9 cellular contexts compared by ENCODE assay signal in the genomic region with DNA sequence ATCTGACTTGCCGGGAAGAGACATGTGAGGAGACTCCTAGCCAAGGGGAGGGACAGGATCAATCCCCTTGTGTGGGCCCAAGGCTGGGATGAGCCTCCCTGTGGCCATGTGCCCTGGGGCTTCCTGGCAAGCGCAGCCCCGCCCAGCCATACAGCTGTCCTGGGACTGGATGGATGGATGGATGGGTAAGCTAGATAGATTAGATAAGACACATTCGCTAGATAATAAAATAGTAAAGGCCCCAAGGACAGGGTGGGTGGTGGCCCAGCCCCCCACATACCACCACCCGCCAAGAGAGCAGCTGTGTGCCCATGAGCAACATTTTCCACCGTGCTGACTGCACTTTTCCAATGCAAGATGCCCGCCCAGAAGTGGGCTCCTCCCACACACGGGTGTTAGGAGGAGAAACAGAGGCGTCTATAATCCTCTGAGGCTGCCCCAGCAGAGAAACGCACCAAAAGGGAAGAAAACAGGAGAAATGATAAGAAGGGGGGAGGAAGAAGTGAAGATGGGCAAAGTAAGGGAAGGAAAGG. TPM values are rescaled to one million over a fixed set of nuclear protein-coding genes. Genes with fewer than 3 reads are reported as not detected.
DNase-seq lines count a peak whose midpoint lies in the region; ATAC-seq lines count a peak whose summit lies in the region.
"Had no signal": no experiment of that assay in that cellular context is flagged by ENCODE, and none has a peak within 500 bp of the region (broad histone marks: within the 10 kb centered on the region; RNA-seq: fewer than 3 reads in every experiment).

No MANE protein-coding gene starts in this region.

- H4K91ac ChIP-seq in mesenchymal stem cell (ENCODE audit: low read length) = peak overlapping the region; percentile 94

- H3K27me3 ChIP-seq in mesenchymal stem cell (ENCODE audit: control insufficient read depth in 1 of 2, insufficient read depth in 1 of 2, low read length in 2 of 2) = no peaks in the 10 kb centered on the region
- H3K27me3 ChIP-seq: cardiac muscle cell had no signal

- DNase-seq in left cardiac atrium (peak; percentile 82), Right ventricle myocardium inferior (ENCODE audit: missing footprints) (no peak), mesenchymal stem cell (peak; percentile 80), left lobe of liver (ENCODE audit: low spot score) (no peak)
- no peak for DNase-seq in activated naive CD8-positive, alpha-beta T cell treated with anti-CD3 and anti-CD28 coated beads, Interleukin-2, amount 10 ng/mL, durations not matched to agents 7 days and 5 days
- peak; percentile 91 for DNase-seq in stimulated activated CD8-positive, alpha-beta memory T cell treated with anti-CD3 and anti-CD28 coated beads, Interleukin-4, amount 100 ng/mL, for 48 hours

- peak in 1 of 2 donors; percentile 17 for ATAC-seq in left cardiac atrium
- ATAC-seq in Right ventricle myocardium inferior = no peak
- ATAC-seq in activated naive CD8-positive, alpha-beta T cell treated with anti-CD3 and anti-CD28 coated beads, Interleukin-2, amount 10 ng/mL, durations not matched to agents 7 days and 5 days (ENCODE audit: low read depth) = peak; percentile 22
- no peak for ATAC-seq in HG03469 (IDR thresholded peaks at IDR 0.05; ENCODE audit: unreplicated experiment)
- no peak for ATAC-seq in left lobe of liver
- no peak for ATAC-seq in HG03025 (IDR thresholded peaks at IDR 0.05; ENCODE audit: low FRiP score, unreplicated experiment)

- H3K4me1 Mint-ChIP-seq in activated naive CD8-positive, alpha-beta T cell treated with anti-CD3 and anti-CD28 coated beads, Interleukin-2, amount 10 ng/mL, durations not matched to agents 7 days and 5 days = peaks cover 49% of the 10 kb centered on the region

- peak overlapping the region; percentile 69 for H2BK120ac ChIP-seq in mesenchymal stem cell (ENCODE audit: low read depth, low read length)

- peak overlapping the region in 1 of 2 experiments; percentile 18 for H3K14ac ChIP-seq in mesenchymal stem cell (ENCODE audit: low read length in 2 of 2)

- peak overlapping the region; percentile 97 for H3K27ac ChIP-seq in mesenchymal stem cell (ENCODE audit: low read length, poor library complexity, severe bottlenecking)

- H3K36me3 ChIP-seq in mesenchymal stem cell (ENCODE audit: control insufficient read depth in 1 of 2, insufficient read depth in 2 of 2, low read depth in 1 of 2, low read length in 2 of 2) = peaks cover 27 to 36% of the 10 kb centered on the region in 2 experiments
- H3K36me3 ChIP-seq: cardiac muscle cell had no signal

- WGBS in mesenchymal stem cell = 57% methylated on average over 8 of the region's 10 CpGs

- H2AFZ ChIP-seq in mesenchymal stem cell (ENCODE audit: low read depth, low read length) = no peak overlapping the region

- H3K4me3 ChIP-seq in mesenchymal stem cell (ENCODE audit: insufficient read depth in 1 of 2, low read depth in 1 of 2, low read length in 2 of 2) = peak overlapping the region in 1 of 2 experiments; percentile 26
- H3K4me3 ChIP-seq: cardiac muscle cell had no signal

- peak overlapping the region; percentile 73 for H4K8ac ChIP-seq in mesenchymal stem cell (ENCODE audit: low read length)

- H3K4me3 Mint-ChIP-seq in activated naive CD8-positive, alpha-beta T cell treated with anti-CD3 and anti-CD28 coated beads, Interleukin-2, amount 10 ng/mL, durations not matched to agents 7 days and 5 days = peak overlapping the region; percentile 31

- no peaks in the 10 kb centered on the region for H3K27me3 Mint-ChIP-seq in activated naive CD8-positive, alpha-beta T cell treated with anti-CD3 and anti-CD28 coated beads, Interleukin-2, amount 10 ng/mL, durations not matched to agents 7 days and 5 days

- H3K27ac Mint-ChIP-seq in activated naive CD8-positive, alpha-beta T cell treated with anti-CD3 and anti-CD28 coated beads, Interleukin-2, amount 10 ng/mL, durations not matched to agents 7 days and 5 days = peak overlapping the region; percentile 85

- H3K9me3 Mint-ChIP-seq in activated naive CD8-positive, alpha-beta T cell treated with anti-CD3 and anti-CD28 coated beads, Interleukin-2, amount 10 ng/mL, durations not matched to agents 7 days and 5 days = no peaks in the 10 kb centered on the region

- peaks cover 13% of the 10 kb centered on the region for H3K36me3 Mint-ChIP-seq in activated naive CD8-positive, alpha-beta T cell treated with anti-CD3 and anti-CD28 coated beads, Interleukin-2, amount 10 ng/mL, durations not matched to agents 7 days and 5 days

- no peak overlapping the region for H3K23ac ChIP-seq in mesenchymal stem cell (ENCODE audit: low read length in 2 of 2)

- peak overlapping the region; percentile 85 for H2AK5ac ChIP-seq in mesenchymal stem cell (ENCODE audit: low read length, severe bottlenecking)

- no peak overlapping the region for H3K4me2 ChIP-seq in mesenchymal stem cell (ENCODE audit: low read length, poor library complexity, severe bottlenecking)

- no peaks in the 10 kb centered on the region for H3K9me3 ChIP-seq in mesenchymal stem cell (ENCODE audit: control insufficient read depth, low read length)

- H3K4me1 ChIP-seq in mesenchymal stem cell (ENCODE audit: control insufficient read depth, insufficient read depth, low read depth, low read length) = peaks cover 63% of the 10 kb centered on the region

- peaks cover 12% of the 10 kb centered on the region for H3K79me1 ChIP-seq in mesenchymal stem cell (replicated peaks; ENCODE audit: low read length, poor library complexity, severe bottlenecking)

- peak overlapping the region; percentile 94 for H3K9ac ChIP-seq in mesenchymal stem cell (ENCODE audit: low read length)

- POLR2A ChIA-PET in activated naive CD8-positive, alpha-beta T cell treated with anti-CD3 and anti-CD28 coated beads, Interleukin-2, amount 10 ng/mL, durations not matched to agents 7 days and 5 days (lab: Charles Lee) = interaction anchor here (0.8 to 1.1 kb wide), 2 partner anchors 26 to 100 kb away, joined by 3 to 5 read pairs; no protein-coding TSS in a partner anchor

- H3K4ac ChIP-seq in mesenchymal stem cell (ENCODE audit: low read depth in 1 of 2, low read length in 2 of 2) = peak overlapping the region; percentile 65 to 75

- intact Hi-C loops in left cardiac atrium (cut with DNase I) = no loop called here
- intact Hi-C loops in Right ventricle myocardium inferior (cut with DNase I) = no loop called here

- H2BK15ac ChIP-seq in mesenchymal stem cell (ENCODE audit: low read depth, poor library complexity, severe bottlenecking) = peak overlapping the region; percentile 95

- H3K18ac ChIP-seq in mesenchymal stem cell (ENCODE audit: low read depth in 1 of 2, low read length in 2 of 2) = peak overlapping the region; percentile 91 to 94

- H2BK12ac ChIP-seq in mesenchymal stem cell (ENCODE audit: low read length in 2 of 2) = peak overlapping the region; percentile 78 to 98

- peak overlapping the region; percentile 59 for H2BK5ac ChIP-seq in mesenchymal stem cell (ENCODE audit: low read depth, low read length, poor library complexity, severe bottlenecking)

RNA-seq across cellular contexts. Expression of a gene that starts 25.1 kb away (rescaled TPM):
- 10 to 100 TPM; 22.4 to 24.6 TPM for total RNA-seq in left cardiac atrium
- 23.4 TPM for total RNA-seq in Right ventricle myocardium inferior
- total RNA-seq in activated naive CD8-positive, alpha-beta T cell treated with anti-CD3 and anti-CD28 coated beads, Interleukin-2, amount 10 ng/mL, durations not matched to agents 7 days and 5 days = 10 to 100 TPM; 46.4 to 47.6 TPM
- 17.2 TPM for polyA plus RNA-seq in mesenchymal stem cell (2013, experiment 1 of 2)
- polyA plus RNA-seq in mesenchymal stem cell (2013, experiment 2 of 2) = 16.9 TPM
- 14.3 TPM for total RNA-seq in left lobe of liver

RNA-seq across cellular contexts. Expression of a gene that starts 53.2 kb away (rescaled TPM):
- under 1 TPM; 0.15 to 0.52 TPM for total RNA-seq in left cardiac atrium
- 0.41 TPM for total RNA-seq in Right ventricle myocardium inferior
- total RNA-seq in activated naive CD8-positive, alpha-beta T cell treated with anti-CD3 and anti-CD28 coated beads, Interleukin-2, amount 10 ng/mL, durations not matched to agents 7 days and 5 days = not detected
- not detected for polyA plus RNA-seq in mesenchymal stem cell (2013, experiment 1 of 2)
- polyA plus RNA-seq in mesenchymal stem cell (2013, experiment 2 of 2) = not detected
- total RNA-seq in left lobe of liver = not detected
- polyA plus RNA-seq: cardiac muscle cell had no signal

Comparison
In these comparisons a context has a peak if more than half of its experiments do, and no peak if none do; other contexts are left out.
1. DNase-seq: peak in left cardiac atrium (single experiment), mesenchymal stem cell (single experiment) and stimulated activated CD8-positive, alpha-beta memory T cell treated with anti-CD3 and anti-CD28 coated beads, Interleukin-4, amount 100 ng/mL, for 48 hours (single experiment); none in Right ventricle myocardium inferior (single experiment), activated naive CD8-positive, alpha-beta T cell treated with anti-CD3 and anti-CD28 coated beads, Interleukin-2, amount 10 ng/mL, durations not matched to agents 7 days and 5 days (single experiment) and left lobe of liver (single experiment).